Comparison of ENCODE assay signal across 1 cellular context in genomic region chr19:45643024-45643926, GRCh38.
TF ChIP-seq lines count a peak whose summit lies in the region.

No MANE protein-coding gene starts in this region.

TF ChIP-seq in K562, 482 proteins besides CTCF, POLR2A, EP300 and RAD21 (continued from another document and continues in another):
- no peak for TF ChIP-seq SNAPC5 (CRISPR knock-in tag; IDR thresholded peaks at IDR 0.05)
- TF ChIP-seq STAT6 (CRISPR knock-in tag; IDR thresholded peaks at IDR 0.05): no peak
- no peak for TF ChIP-seq ETV5 (CRISPR knock-in tag; IDR thresholded peaks at IDR 0.05; ENCODE audit: low read depth)
- no peak for TF ChIP-seq ZNF584 (CRISPR knock-in tag; IDR thresholded peaks at IDR 0.05; ENCODE audit: low read depth)
- peak; percentile 54; the same call in 1 of the 2 replicates for TF ChIP-seq ZNF740 (CRISPR knock-in tag; IDR thresholded peaks at IDR 0.05)
- TF ChIP-seq ZNF740 (tag; IDR thresholded peaks at IDR 0.05): 0 out of 4 replicates have a peak, but pooled peaks of 1 of the 2 experiments have one; percentile 51
- no peak for TF ChIP-seq ELK3 (CRISPR knock-in tag; IDR thresholded peaks at IDR 0.05)
- no peak for TF ChIP-seq SIX5 (IDR thresholded peaks at IDR 0.05; ENCODE audit: borderline replicate concordance in 1 of 2, insufficient read depth in 1 of 2, low read depth in 1 of 2, low read length in 2 of 2)
- TF ChIP-seq ZKSCAN8 (CRISPR knock-in tag; IDR thresholded peaks at IDR 0.05): no peak
- TF ChIP-seq DIDO1 (tag; IDR thresholded peaks at IDR 0.05; ENCODE audit: low read depth): no peak
- no peak for TF ChIP-seq ZNF551 (CRISPR knock-in tag; IDR thresholded peaks at IDR 0.05)
- no peak for TF ChIP-seq ILK (tag; IDR thresholded peaks at IDR 0.05; ENCODE audit: borderline replicate concordance, low read depth)
- no peak for TF ChIP-seq PHTF2 (CRISPR knock-in tag; IDR thresholded peaks at IDR 0.05)
- TF ChIP-seq ZNF197 (CRISPR knock-in tag; IDR thresholded peaks at IDR 0.05; ENCODE audit: low read depth): no peak
- no peak for TF ChIP-seq SOX6 (IDR thresholded peaks at IDR 0.05)
- no peak for TF ChIP-seq ZNF311 (CRISPR knock-in tag; IDR thresholded peaks at IDR 0.05)
- TF ChIP-seq NR2F6 (CRISPR knock-in tag; IDR thresholded peaks at IDR 0.05): no peak
- TF ChIP-seq ZNF436 (CRISPR knock-in tag; IDR thresholded peaks at IDR 0.05): no peak
- no peak for TF ChIP-seq ZSCAN29 (IDR thresholded peaks at IDR 0.05)
- TF ChIP-seq HNRNPUL1 (IDR thresholded peaks at IDR 0.05; ENCODE audit: low read length): no peak
- TF ChIP-seq PPARD (CRISPR knock-in tag; IDR thresholded peaks at IDR 0.05): no peak
- TF ChIP-seq XRCC3 (IDR thresholded peaks at IDR 0.05): no peak
- peak; percentile 27 for TF ChIP-seq KDM5B (IDR thresholded peaks at IDR 0.05; ENCODE audit: insufficient replicate concordance, low read depth, low read length)
- peak; percentile 27; the same call in 1 of the 2 replicates for TF ChIP-seq TEAD4 (IDR thresholded peaks at IDR 0.05; ENCODE audit: low read length)
- TF ChIP-seq TEAD4 (CRISPR knock-in tag; IDR thresholded peaks at IDR 0.05; ENCODE audit: borderline replicate concordance): no peak
- no peak for TF ChIP-seq THRAP3 (IDR thresholded peaks at IDR 0.05; ENCODE audit: borderline replicate concordance)
- no peak for TF ChIP-seq IRF1 (CRISPR knock-in tag; IDR thresholded peaks at IDR 0.05; ENCODE audit: borderline replicate concordance)
- TF ChIP-seq TBP (optimal IDR thresholded peaks at IDR 0.05; ENCODE audit: low read depth, low read length): no peak
- no peak for TF ChIP-seq NCOA1 (IDR thresholded peaks at IDR 0.05; ENCODE audit: low read depth)
- TF ChIP-seq HCFC1 (IDR thresholded peaks at IDR 0.05; ENCODE audit: low read depth, low read length): no peak
- no peak for TF ChIP-seq HLTF (IDR thresholded peaks at IDR 0.05)
- no peak for TF ChIP-seq CHD4 (IDR thresholded peaks at IDR 0.05; ENCODE audit: insufficient read depth, insufficient replicate concordance, low read depth, low read length, poor library complexity, severe bottlenecking)
- TF ChIP-seq NFRKB (IDR thresholded peaks at IDR 0.05; ENCODE audit: low read depth): no peak
- no peak for TF ChIP-seq GABPB1 (CRISPR knock-in tag; IDR thresholded peaks at IDR 0.05)
- no peak for TF ChIP-seq ZNF766 (CRISPR knock-in tag; conservative IDR thresholded peaks at IDR 0.05)
- no peak for TF ChIP-seq EP400 (IDR thresholded peaks at IDR 0.05)
- TF ChIP-seq PTBP1 (IDR thresholded peaks at IDR 0.05; ENCODE audit: low read depth, low read length): no peak
- no peak for TF ChIP-seq CEBPB (tag; IDR thresholded peaks at IDR 0.05)
- no peak for TF ChIP-seq REST (CRISPR knock-in tag; IDR thresholded peaks at IDR 0.05; ENCODE audit: low read depth)
- TF ChIP-seq JUN (IDR thresholded peaks at IDR 0.05; ENCODE audit: borderline replicate concordance, low read depth, low read length): no peak
- TF ChIP-seq JUN (CRISPR knock-in tag; IDR thresholded peaks at IDR 0.05; ENCODE audit: borderline replicate concordance): no peak
- no peak for TF ChIP-seq ZNF318 (IDR thresholded peaks at IDR 0.05; ENCODE audit: borderline replicate concordance in 1 of 2, low read depth in 1 of 2)
- TF ChIP-seq ZNF780A (CRISPR knock-in tag; IDR thresholded peaks at IDR 0.05): no peak
- no peak for TF ChIP-seq NCOR1 (IDR thresholded peaks at IDR 0.05)
- TF ChIP-seq TCF7L2 (IDR thresholded peaks at IDR 0.05; ENCODE audit: low read depth, low read length): no peak
- TF ChIP-seq HNRNPK (IDR thresholded peaks at IDR 0.05; ENCODE audit: low read depth, low read length, poor library complexity, severe bottlenecking): no peak
- no peak for TF ChIP-seq NUFIP1 (IDR thresholded peaks at IDR 0.05; ENCODE audit: partially characterized antibody)
- TF ChIP-seq HNRNPLL (IDR thresholded peaks at IDR 0.05; ENCODE audit: low read depth, low read length, poor library complexity, severe bottlenecking): no peak
- no peak for TF ChIP-seq MAFK (IDR thresholded peaks at IDR 0.05; ENCODE audit: low read length)
- TF ChIP-seq ATF1 (CRISPR knock-in tag; IDR thresholded peaks at IDR 0.05): no peak
- TF ChIP-seq ATF1 (tag; IDR thresholded peaks at IDR 0.05): no peak
- TF ChIP-seq ZFPM2 (CRISPR knock-in tag; IDR thresholded peaks at IDR 0.05): no peak
- TF ChIP-seq SAFB2 (IDR thresholded peaks at IDR 0.05; ENCODE audit: borderline replicate concordance, low read depth, low read length, severe bottlenecking): no peak
- no peak for TF ChIP-seq ZNF764 (CRISPR knock-in tag; IDR thresholded peaks at IDR 0.05; ENCODE audit: low read depth)
- no peak for TF ChIP-seq HOXB6 (CRISPR knock-in tag; IDR thresholded peaks at IDR 0.05; ENCODE audit: borderline replicate concordance)
- no peak for TF ChIP-seq ZNF140 (CRISPR knock-in tag; IDR thresholded peaks at IDR 0.05)
- TF ChIP-seq USF2 (CRISPR knock-in tag; IDR thresholded peaks at IDR 0.05): no peak
- no peak for TF ChIP-seq ELF1 (tag; IDR thresholded peaks at IDR 0.05)
- no peak for TF ChIP-seq HSF4 (CRISPR knock-in tag; IDR thresholded peaks at IDR 0.05; ENCODE audit: borderline replicate concordance)
